In genomic region chrX:71166461-71166860, GRCh38 we compare ENCODE assay signal across 17 cellular contexts. TPM values are rescaled to one million over a fixed set of nuclear protein-coding genes. Genes with fewer than 3 reads are reported as not detected.
DNase-seq lines count a peak whose midpoint lies in the region; ATAC-seq and TF ChIP-seq lines count a peak whose summit lies in the region.
"Had no signal": no experiment of that assay in that cellular context is flagged by ENCODE, and none has a peak within 500 bp of the region (broad histone marks: within the 10 kb centered on the region; RNA-seq: fewer than 3 reads in every experiment).

No MANE protein-coding gene starts in this region.

- no peaks in the 10 kb centered on the region for H3K9me3 ChIP-seq in heart left ventricle

- no peak for TF ChIP-seq POLR2A in heart left ventricle (IDR thresholded peaks at IDR 0.05)

- WGBS in heart left ventricle, 4 donors, result 69 to 89% (median 75%) methylated on average over 6 of the region's 6 CpGs

- no peak for ATAC-seq in GM21526 (IDR thresholded peaks at IDR 0.05; ENCODE audit: low FRiP score, unreplicated experiment)
- ATAC-seq in heart left ventricle, result no peak
- no peak for ATAC-seq in GM21619 (IDR thresholded peaks at IDR 0.05; ENCODE audit: unreplicated experiment)
- ATAC-seq in HG02642 (IDR thresholded peaks at IDR 0.05; ENCODE audit: poor library complexity, unreplicated experiment), result no peak
- ATAC-seq: CD8-positive, alpha-beta T cell; GM12878; GM23338 had no signal

- TF ChIP-seq CTCF in dorsolateral prefrontal cortex (IDR thresholded peaks at IDR 0.05 in 54 of 56, conservative IDR thresholded peaks at IDR 0.05 in 2 of 56; ENCODE audit: low read depth in 1 of 56, partially characterized antibody in 56 of 56) (no peak), heart left ventricle (IDR thresholded peaks at IDR 0.05) (no peak)

- H3K4me3 ChIP-seq in dorsolateral prefrontal cortex (no peak overlapping the region), heart left ventricle (no peak overlapping the region)
- H3K4me3 ChIP-seq: GM12878, GM23338 had no signal

- intact Hi-C loops in dorsolateral prefrontal cortex (cut with DNase I) (no loop called here), heart left ventricle (cut with DNase I) (no loop called here)

- peak overlapping the region in 57 of 59 donors; percentile 20 to 89 (median 77) for H3K27ac ChIP-seq in dorsolateral prefrontal cortex
- H3K27ac ChIP-seq in heart left ventricle, result no peak overlapping the region
- H3K27ac ChIP-seq: HL-60 had no signal

- peaks cover 0 to 70% (median 15%) of the 10 kb centered on the region in 45 donors for H3K27me3 ChIP-seq in dorsolateral prefrontal cortex
- peaks cover 0 to 12% (median 0%) of the 10 kb centered on the region in 9 donors for H3K27me3 ChIP-seq in heart left ventricle

- H3K4me1 ChIP-seq in heart left ventricle, result no peaks in the 10 kb centered on the region

- peak; percentile 21 for DNase-seq in G401 (ENCODE audit: low spot score)
- peak in 1 of 10 donors; percentile 56 for DNase-seq in dorsolateral prefrontal cortex
- peak; percentile 72 for DNase-seq in mesenteric fat pad (ENCODE audit: low spot score)
- no peak for DNase-seq in heart left ventricle
- DNase-seq: Calu3; CD8-positive, alpha-beta T cell; DMS79 treated with DMSO at 0.1 percent for 48 hours; HCEC 1CT had no signal

- no peaks in the 10 kb centered on the region for H3K36me3 ChIP-seq in heart left ventricle

- in situ Hi-C loops in G401 (cut with HindIII; ENCODE audit: low sequenced_read_pairs), result no loop called here

RNA-seq across cellular contexts. Expression of gene NLGN3, which starts 21.8 kb away (rescaled TPM):
- 0.31 TPM in 1 of 2 replicates, not detected in the other for total RNA-seq in G401 (2014; rRNA removed; shearing (Covaris generic))
- total RNA-seq in dorsolateral prefrontal cortex (10 to 100 TPM; 39.2 to 90.6 (median 57.8) TPM), mesenteric fat pad (0.48 TPM), heart left ventricle (1 to 10 TPM in 1 of 9 donors, under 1 TPM in 8; 0.14 to 1.3 (median 0.52) TPM)
- under 1 TPM; 0.15 to 0.19 TPM for polyA plus RNA-seq in heart left ventricle

RNA-seq across cellular contexts. Expression of gene MED12, which starts 48.1 kb away (rescaled TPM):
- 10.8 and 17.7 TPM in 2 replicates for total RNA-seq in G401 (2014; rRNA removed; shearing (Covaris generic))
- total RNA-seq in dorsolateral prefrontal cortex, result 10 to 100 TPM; 29.6 to 65.9 (median 47.2) TPM
- total RNA-seq in mesenteric fat pad, result 46.7 TPM
- 10 to 100 TPM; 15.0 to 37.4 (median 25.8) TPM for total RNA-seq in heart left ventricle
- 1 to 10 TPM; 6.2 to 8.9 TPM for polyA plus RNA-seq in heart left ventricle

RNA-seq across cellular contexts. Expression of gene IL2RG, which starts 55.1 kb away (rescaled TPM):
- total RNA-seq in G401 (2014; rRNA removed; shearing (Covaris generic)), result not detected in 2 replicates
- total RNA-seq in dorsolateral prefrontal cortex (1 to 10 TPM in 78 of 120 experiments, under 1 TPM in 29, not detected in 13; 0.40 to 4.4 (median 1.5) TPM), mesenteric fat pad (5.8 TPM), heart left ventricle (10 to 100 TPM in 2 of 9 donors, 1 to 10 TPM in 4, under 1 TPM in 3; 0.44 to 25.2 (median 2.1) TPM)
- 1 to 10 TPM; 1.4 to 2.0 TPM for polyA plus RNA-seq in heart left ventricle
- total RNA-seq: GM23338, HT1080 had no signal

RNA-seq across cellular contexts. Expression of gene GJB1, which starts 56.6 kb away (rescaled TPM):
- total RNA-seq in G401 (2014; rRNA removed; shearing (Covaris generic)), result 0.37 TPM in 1 of 2 replicates, not detected in the other
- 100 to 1,000 TPM in 2 of 120 experiments, 10 to 100 TPM in 101, 1 to 10 TPM in 17; 2.2 to 150 (median 24.8) TPM for total RNA-seq in dorsolateral prefrontal cortex
- not detected for total RNA-seq in mesenteric fat pad
- not detected for total RNA-seq in heart left ventricle
- polyA plus RNA-seq in heart left ventricle, result not detected
- total RNA-seq: A172; CD8-positive, alpha-beta T cell; GM12878; HT1080 had no signal
- polyA plus RNA-seq: BJ, GM12878, GM23338 had no signal

RNA-seq across cellular contexts. Expression of gene CXorf65, which starts 59.9 kb away (rescaled TPM):
- total RNA-seq in G401 (2014; rRNA removed; shearing (Covaris generic)), result not detected in 2 replicates
- total RNA-seq in dorsolateral prefrontal cortex, result not detected
- total RNA-seq in mesenteric fat pad, result 2.2 TPM
- total RNA-seq in heart left ventricle, result not detected
- polyA plus RNA-seq in heart left ventricle, result not detected
- total RNA-seq: A172, Calu3, GM23338, HT1080 had no signal
- polyA plus RNA-seq: BJ had no signal

Comparison
In these comparisons a context has a peak if more than half of its experiments do, and no peak if none do; other contexts are left out.
1. DNase-seq: peak in G401 (single experiment) and mesenteric fat pad (single experiment); none in heart left ventricle (0 of 5).
2. H3K27ac ChIP-seq: peak in dorsolateral prefrontal cortex (57 of 59); none in heart left ventricle (0 of 12).
3. RNA of gene NLGN3, which starts 21.8 kb away (total RNA-seq): 39.2 to 90.6 TPM in dorsolateral prefrontal cortex; 0.14 to 1.3 TPM in heart left ventricle, 0.48 TPM in mesenteric fat pad (single experiment) and 0.31 TPM in G401; every median in the first group is over 10 times any median in the second.